ENCODE assay signal across 8 cellular contexts in the genomic region with DNA sequence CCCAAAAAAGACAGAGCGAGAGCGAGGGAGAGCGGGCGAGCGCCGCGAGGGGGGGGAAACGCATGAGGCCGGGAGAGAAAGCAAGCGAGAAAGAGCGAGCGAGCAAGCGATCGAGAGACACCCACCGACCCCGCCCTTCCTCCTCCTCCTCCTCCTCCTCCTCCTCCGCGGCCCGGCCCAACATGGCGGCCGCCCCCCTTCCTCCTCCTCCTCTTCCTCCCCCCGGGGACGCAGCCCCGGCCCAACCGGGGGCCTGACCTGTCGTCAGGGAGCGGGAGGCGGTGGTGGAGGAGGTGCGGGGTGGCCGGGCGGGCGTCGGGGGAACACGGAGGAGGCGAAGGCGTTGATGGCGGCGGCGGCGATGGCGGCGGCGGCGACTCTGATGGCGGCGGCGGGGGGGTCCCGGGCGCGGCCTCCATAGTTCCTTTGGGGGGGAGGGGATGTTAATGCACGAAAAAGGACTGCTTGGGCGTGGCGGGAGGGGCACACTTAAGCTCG. TPM values are rescaled to one million over a fixed set of nuclear protein-coding genes. Genes with fewer than 3 reads are reported as not detected.
DNase-seq lines count a peak whose midpoint lies in the region; ATAC-seq and TF ChIP-seq lines count a peak whose summit lies in the region.

No MANE protein-coding gene starts in this region.

- peaks cover 38% of the 10 kb centered on the region for H3K4me1 ChIP-seq in adipocyte (ENCODE audit: control insufficient read depth, insufficient read depth, low read length)

- H3K36me3 Mint-ChIP-seq in type B pancreatic cell = peaks cover 18% of the 10 kb centered on the region

- no peaks in the 10 kb centered on the region for H3K36me3 ChIP-seq in adipocyte (ENCODE audit: control insufficient read depth, insufficient read depth, low read length, severe bottlenecking)

- H3K27me3 ChIP-seq in adipocyte (replicated peaks; ENCODE audit: control insufficient read depth, insufficient read depth, low read length) = no peaks in the 10 kb centered on the region

- H3K9me3 ChIP-seq in adipocyte (ENCODE audit: control insufficient read depth, low read length) = no peaks in the 10 kb centered on the region

- intact Hi-C loops in left cardiac atrium (cut with DNase I) (no loop called here), posterior cingulate gyrus (cut with DNase I) (loop anchor here (5.0 kb wide), 1 partner anchor 250 kb away; a partner anchor contains a TSS)

- H3K4me3 ChIP-seq in adipocyte (ENCODE audit: low read length) = peak overlapping the region; percentile 95

- no peaks in the 10 kb centered on the region for H3K9me3 Mint-ChIP-seq in type B pancreatic cell

- DNase-seq in CMK (ENCODE audit: low read depth) = peak; percentile 93
- peak; percentile 86 for DNase-seq in NAMALWA (ENCODE audit: low spot score)
- DNase-seq in T follicular helper cell (ENCODE audit: low read depth) = peak; percentile 81
- peak; percentile 93 for DNase-seq in adipocyte (ENCODE audit: low read depth)
- DNase-seq in left cardiac atrium = peak; percentile 93
- peak; percentile 71 to 97 (median 79) for DNase-seq in posterior cingulate gyrus
- peak; percentile 85 for DNase-seq in type B pancreatic cell (ENCODE audit: extremely low spot score, unreplicated experiment)

- ATAC-seq in GM21786 (IDR thresholded peaks at IDR 0.05; ENCODE audit: unreplicated experiment) (peak; percentile 2), left cardiac atrium (peak; percentile 64 to 73)

- H3K9ac ChIP-seq in adipocyte (ENCODE audit: low read length) = peak overlapping the region; percentile 100

- H3K4me1 Mint-ChIP-seq in type B pancreatic cell (ENCODE audit: unreplicated experiment) = peaks cover 39% of the 10 kb centered on the region

- TF ChIP-seq CTCF in type B pancreatic cell (conservative IDR thresholded peaks at IDR 0.05) = no peak

- peaks cover 6% of the 10 kb centered on the region for H3K27me3 Mint-ChIP-seq in type B pancreatic cell

- peak overlapping the region; percentile 100 for H3K27ac Mint-ChIP-seq in type B pancreatic cell

- peak overlapping the region; percentile 95 for H3K4me3 Mint-ChIP-seq in type B pancreatic cell

RNA-seq across cellular contexts. Expression of a gene that starts 1.4 kb away (rescaled TPM):
- total RNA-seq in left cardiac atrium (10 to 100 TPM; 24.2 to 26.3 TPM), type B pancreatic cell (ENCODE audit: low replicate concordance) (59.9 and 71.4 TPM in 2 replicates)

RNA-seq across cellular contexts. Expression of a gene that starts 18.4 kb away (rescaled TPM):
- 10 to 100 TPM; 50.1 to 54.7 TPM for total RNA-seq in left cardiac atrium
- 102 and 155 TPM in 2 replicates for total RNA-seq in type B pancreatic cell (ENCODE audit: low replicate concordance)

Comparison
In these comparisons a context has a peak if more than half of its experiments do, and no peak if none do; other contexts are left out.
1. Peak in every context shown above with its lines: DNase-seq, ATAC-seq and H3K4me3 ChIP-seq.